In the genomic region with DNA sequence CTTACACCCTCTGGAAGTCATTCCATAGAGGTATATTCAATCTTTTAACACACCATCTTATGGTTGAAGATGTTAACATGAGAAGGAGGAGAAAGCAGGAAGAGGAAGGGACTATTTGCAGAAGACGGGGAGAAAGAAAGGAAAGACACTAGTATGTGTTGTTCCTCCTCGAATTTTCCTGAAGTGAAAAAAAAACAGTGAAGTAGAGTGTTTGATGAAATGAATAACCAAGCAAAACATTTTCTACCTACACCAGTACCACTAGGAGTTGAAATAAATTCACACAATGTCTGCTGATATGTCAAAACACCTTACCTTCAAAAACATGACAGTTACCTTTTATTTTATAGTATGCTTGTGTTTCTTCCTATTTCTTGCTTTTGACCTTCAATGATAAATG, we compare ENCODE assay signal across 9 cellular contexts. TPM values are rescaled to one million over a fixed set of nuclear protein-coding genes. Genes with fewer than 3 reads are reported as not detected.
DNase-seq lines count a peak whose midpoint lies in the region; TF ChIP-seq lines count a peak whose summit lies in the region.
"Had no signal": no experiment of that assay in that cellular context is flagged by ENCODE, and none has a peak within 500 bp of the region (broad histone marks: within the 10 kb centered on the region; RNA-seq: fewer than 3 reads in every experiment).

No MANE protein-coding gene starts in this region.

- H3K4ac ChIP-seq in H9 (ENCODE audit: low read depth, low read length) = no peak overlapping the region
- no peak overlapping the region for H3K4ac ChIP-seq in trophoblast cell (ENCODE audit: low read depth, low read length)

- H3K79me1 ChIP-seq in H9 (ENCODE audit: insufficient read depth, low read depth, low read length, poor library complexity, severe bottlenecking) (no peaks in the 10 kb centered on the region), trophoblast cell (ENCODE audit: low read length) (peaks cover 12% of the 10 kb centered on the region)

- H4K20me1 ChIP-seq in H9 (ENCODE audit: control insufficient read depth, insufficient read depth, insufficient read length) = no peaks in the 10 kb centered on the region

- H2BK20ac ChIP-seq in H9 (ENCODE audit: low read depth, low read length, poor library complexity, severe bottlenecking) = no peak overlapping the region

- H3K9me3 ChIP-seq in H9 (ENCODE audit: control insufficient read depth, low read depth, low read length) (no peaks in the 10 kb centered on the region), SJSA1 (replicated peaks) (no peaks in the 10 kb centered on the region), trophoblast cell (ENCODE audit: insufficient read depth, low read depth, low read length) (no peaks in the 10 kb centered on the region)

- DNase-seq in H9 (no peak), SJSA1 (ENCODE audit: low read depth in 1 of 2, low spot score in 2 of 2) (no peak), erythroblast (lab: John Stamatoyannopoulos, UW) (peak; percentile 6 to 51), G401 (ENCODE audit: low spot score) (no peak), NCI-H774 (lab: John Stamatoyannopoulos, UW) (no peak), trophoblast cell (no peak), AG08395 (ENCODE audit: low spot score) (no peak)
- DNase-seq: NCI-H510A had no signal

- H2BK5ac ChIP-seq in H9 (ENCODE audit: insufficient read length, low read length) (no peak overlapping the region), trophoblast cell (ENCODE audit: low read depth, low read length, poor library complexity) (no peak overlapping the region)

- H3K36me3 ChIP-seq in SJSA1 (peaks cover 26% of the 10 kb centered on the region), rectal smooth muscle tissue (ENCODE audit: control insufficient read depth, insufficient read depth, low read length) (no peaks in the 10 kb centered on the region), trophoblast cell (ENCODE audit: control insufficient read depth in 1 of 2, insufficient read depth in 2 of 2, low read length in 2 of 2) (no peaks in the 10 kb centered on the region)

- H2BK12ac ChIP-seq in H9 (ENCODE audit: insufficient read length, low read depth, low read length) (no peak overlapping the region), trophoblast cell (ENCODE audit: low read length) (no peak overlapping the region)

- H2AK5ac ChIP-seq in H9 (ENCODE audit: insufficient read length, low read length) = no peak overlapping the region
- no peak overlapping the region for H2AK5ac ChIP-seq in trophoblast cell (ENCODE audit: low read length)

- H3K23me2 ChIP-seq in H9 (ENCODE audit: insufficient read length, low read depth, low read length, poor library complexity, severe bottlenecking) = peaks cover 6% of the 10 kb centered on the region

- H4K12ac ChIP-seq in trophoblast cell (ENCODE audit: low read depth, low read length) = no peak overlapping the region

- H3K56ac ChIP-seq in H9 (ENCODE audit: insufficient read length, low read depth, low read length) = no peak overlapping the region

- H2AFZ ChIP-seq in H9 (ENCODE audit: low read length) = no peak overlapping the region
- H2AFZ ChIP-seq in trophoblast cell (ENCODE audit: insufficient read depth, low read length, poor library complexity) = no peak overlapping the region

- peak overlapping the region in 2 of 3 experiments; percentile 23 to 69; a peak in 1 of 7 replicates for H3K27ac Mint-ChIP-seq in H9

- H3K4me3 Mint-ChIP-seq in H9 = peak overlapping the region; percentile 94 to 99

- H3K23ac ChIP-seq in H9 (ENCODE audit: insufficient read length, low read depth, low read length) (no peak overlapping the region), trophoblast cell (ENCODE audit: low read length) (no peak overlapping the region)

- no peaks in the 10 kb centered on the region for H3K27me3 ChIP-seq in H9 (ENCODE audit: insufficient read depth, low read length)
- no peaks in the 10 kb centered on the region for H3K27me3 ChIP-seq in SJSA1 (replicated peaks)
- no peaks in the 10 kb centered on the region for H3K27me3 ChIP-seq in rectal smooth muscle tissue (ENCODE audit: control insufficient read depth, insufficient read depth, low read length)
- no peaks in the 10 kb centered on the region for H3K27me3 ChIP-seq in trophoblast cell (ENCODE audit: insufficient read depth, low read length)

- H3K18ac ChIP-seq in H9 (ENCODE audit: insufficient read length, low read depth, low read length) (no peak overlapping the region), trophoblast cell (ENCODE audit: low read length) (no peak overlapping the region)

- H3K4me1 ChIP-seq in H9 (ENCODE audit: insufficient read depth, low read length) = no peaks in the 10 kb centered on the region
- H3K4me1 ChIP-seq in SJSA1 (replicated peaks) = peaks cover 23% of the 10 kb centered on the region
- H3K4me1 ChIP-seq in rectal smooth muscle tissue (ENCODE audit: control insufficient read depth, insufficient read depth, low read length) = peaks cover 23% of the 10 kb centered on the region
- H3K4me1 ChIP-seq in trophoblast cell (ENCODE audit: control insufficient read depth in 1 of 2, insufficient read depth in 2 of 2, low read length in 2 of 2) = no peaks in the 10 kb centered on the region

- H3K79me2 ChIP-seq in H9 (ENCODE audit: insufficient read depth, low read length) (peaks cover 20% of the 10 kb centered on the region; the same call in 1 of the 2 replicates), trophoblast cell (ENCODE audit: control insufficient read depth, insufficient read depth, low read length, poor library complexity) (peaks cover 8% of the 10 kb centered on the region)

- H3K4me2 ChIP-seq in H9 (ENCODE audit: insufficient read depth, insufficient read length, low read length) = peak overlapping the region; percentile 51
- H3K4me2 ChIP-seq in trophoblast cell (ENCODE audit: low read length) = no peak overlapping the region

- peak overlapping the region; percentile 93 for H3K4me3 ChIP-seq in SJSA1
- peak overlapping the region; percentile 5 for H3K4me3 ChIP-seq in rectal smooth muscle tissue (ENCODE audit: low read length)
- no peak overlapping the region for H3K4me3 ChIP-seq in trophoblast cell (ENCODE audit: low read depth, low read length)

- H3T11ph ChIP-seq in H9 (ENCODE audit: low read length) = no peak overlapping the region

- H2BK15ac ChIP-seq in H9 (ENCODE audit: low read depth, low read length) = no peak overlapping the region

- peaks cover 32 to 39% of the 10 kb centered on the region in 2 experiments for H3K4me1 Mint-ChIP-seq in H9

- peaks cover 24 to 59% (median 50%) of the 10 kb centered on the region in 3 experiments for H3K36me3 Mint-ChIP-seq in H9 (ENCODE audit: insufficient read depth in 1 of 3, low read depth in 3 of 3)

- in situ Hi-C loops in G401 (cut with HindIII; ENCODE audit: low sequenced_read_pairs) = no loop called here

- no peak for TF ChIP-seq CTCF in H9 (conservative IDR thresholded peaks at IDR 0.05)

- H3K9ac ChIP-seq in H9 (ENCODE audit: extremely low read depth, insufficient read length, low read length) (no peak overlapping the region), rectal smooth muscle tissue (ENCODE audit: low read length) (no peak overlapping the region), trophoblast cell (ENCODE audit: low read length) (no peak overlapping the region)

- H3K9me3 Mint-ChIP-seq in H9 = peaks cover 0 to 3% of the 10 kb centered on the region in 2 experiments; a peak in 1 of 5 replicates

- no peak overlapping the region for H4K8ac ChIP-seq in H9 (replicated peaks; ENCODE audit: insufficient read length, low read depth, low read length)
- H4K8ac ChIP-seq in trophoblast cell (ENCODE audit: low read depth, low read length) = no peak overlapping the region

- H3K27ac ChIP-seq in H9 (ENCODE audit: insufficient read length, low read depth, low read length) (no peak overlapping the region), SJSA1 (peak overlapping the region; percentile 98; the same call in 1 of the 2 replicates), rectal smooth muscle tissue (ENCODE audit: low read depth, low read length) (no peak overlapping the region), trophoblast cell (ENCODE audit: low read depth, low read length) (no peak overlapping the region)

- H4K5ac ChIP-seq in H9 (ENCODE audit: insufficient read length, low read depth, low read length) = no peak overlapping the region

- no peaks in the 10 kb centered on the region; the same call in 1 of the 2 replicates for H3K27me3 Mint-ChIP-seq in H9 (ENCODE audit: low read depth)

- H4K91ac ChIP-seq in H9 (ENCODE audit: insufficient read length, low read depth, low read length) = no peak overlapping the region
- no peak overlapping the region for H4K91ac ChIP-seq in trophoblast cell (ENCODE audit: low read depth, low read length)

- no peak for TF ChIP-seq POLR2A in erythroblast (IDR thresholded peaks at IDR 0.05; ENCODE audit: low read length)

- H3K14ac ChIP-seq in H9 (ENCODE audit: insufficient read depth, low read length) (no peak overlapping the region), trophoblast cell (ENCODE audit: low read length) (no peak overlapping the region)

- WGBS in H9 (ENCODE audit: extremely low coverage, insufficient read length, low lambda C conversion rate) = no CpG with 5 or more reads among the region's 2 CpGs
- no CpG with 5 or more reads among the region's 2 CpGs for WGBS in trophoblast cell (ENCODE audit: extremely low coverage, insufficient coverage, insufficient read length)

- H2BK120ac ChIP-seq in H9 (ENCODE audit: low read depth, low read length, poor library complexity, severe bottlenecking) (no peak overlapping the region), trophoblast cell (ENCODE audit: insufficient read depth, low read length, poor library complexity) (no peak overlapping the region)

RNA-seq across cellular contexts. Expression of a gene that starts 1.4 kb away (rescaled TPM):
- 78.8 and 82.9 TPM in 2 replicates for total RNA-seq in H9 (2021)
- 83.1 and 88.4 TPM in 2 replicates for total RNA-seq in SJSA1 (2014; rRNA removed; shearing (Covaris generic))
- total RNA-seq in G401 (2014; rRNA removed; shearing (Covaris generic)) = 114 and 162 TPM in 2 replicates
- 123 and 125 TPM in 2 replicates for polyA plus RNA-seq in trophoblast cell (2013)

Comparison
In these comparisons a context has a peak if more than half of its experiments do, and no peak if none do; other contexts are left out.
1. DNase-seq: peak in erythroblast (2 of 2); none in H9 (single experiment), SJSA1 (0 of 2), G401 (single experiment), NCI-H774 (single experiment), trophoblast cell (0 of 2) and AG08395 (single experiment).